Comparison of ENCODE assay signal across 13 cellular contexts in the genomic region with DNA sequence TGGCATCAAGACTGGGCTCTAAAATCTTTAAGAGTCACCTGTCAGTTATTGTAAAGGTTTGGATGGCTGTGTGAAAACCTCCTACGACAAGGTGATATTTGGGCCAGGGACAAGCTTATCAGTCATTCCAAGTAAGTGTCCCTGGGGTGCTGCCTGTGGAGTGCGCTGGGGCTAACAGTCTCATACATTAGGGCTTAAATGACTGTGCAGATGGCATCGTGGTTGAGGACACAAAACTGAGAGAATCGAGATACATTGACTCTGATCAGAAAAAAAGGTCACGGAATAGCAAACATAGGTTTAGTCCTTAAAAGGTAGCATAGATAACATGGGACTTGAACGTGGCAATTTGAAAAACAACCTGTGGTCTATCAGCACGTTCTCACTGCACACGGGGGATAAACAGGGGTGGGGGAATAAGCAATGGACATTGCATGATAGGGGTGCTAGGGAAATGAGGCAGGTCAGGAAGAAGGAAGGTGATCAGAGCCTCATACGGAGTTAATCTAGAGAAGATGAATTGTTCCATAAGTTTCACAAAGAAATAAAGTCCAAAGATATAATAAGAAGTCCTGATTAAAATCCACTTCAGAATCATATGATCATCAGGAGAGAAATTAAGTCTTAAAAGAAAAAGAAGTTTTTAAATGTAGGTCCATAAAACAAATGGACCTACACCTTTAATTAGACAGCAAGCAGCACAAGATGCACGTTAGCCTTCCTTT.
A peak's percentile ranks its signal among the peaks of the same experiment; 100 is the strongest.
DNase-seq lines count a peak whose midpoint lies in the region; ATAC-seq and TF ChIP-seq lines count a peak whose summit lies in the region.
"Had no signal": no experiment of that assay in that cellular context is flagged by ENCODE, and none has a peak within 500 bp of the region (broad histone marks: within the 10 kb centered on the region; RNA-seq: fewer than 3 reads in every experiment).

No MANE protein-coding gene starts in this region.

- TF ChIP-seq CTCF in GM12864 (IDR thresholded peaks at IDR 0.05; ENCODE audit: low read depth, low read length, missing control alignments) (no peak), glutamatergic neuron (IDR thresholded peaks at IDR 0.05; ENCODE audit: partially characterized antibody, unreplicated experiment) (no peak), progenitor cell of endocrine pancreas (IDR thresholded peaks at IDR 0.05; ENCODE audit: unreplicated experiment) (no peak)

- H3K36me3 Mint-ChIP-seq in glutamatergic neuron (ENCODE audit: unreplicated experiment) (no peaks in the 10 kb centered on the region), progenitor cell of endocrine pancreas (ENCODE audit: insufficient read depth) (no peaks in the 10 kb centered on the region)
- H3K36me3 Mint-ChIP-seq: WTC11 had no signal

- H3K4me3 Mint-ChIP-seq in glutamatergic neuron (ENCODE audit: unreplicated experiment) (peak overlapping the region; percentile 15), progenitor cell of endocrine pancreas (ENCODE audit: low read depth) (no peak overlapping the region)
- H3K4me3 Mint-ChIP-seq: WTC11 had no signal

- H3K27me3 Mint-ChIP-seq in glutamatergic neuron (ENCODE audit: unreplicated experiment) (peaks cover 7% of the 10 kb centered on the region), progenitor cell of endocrine pancreas (peaks cover 9% of the 10 kb centered on the region)

- peaks cover 4% of the 10 kb centered on the region for H3K9me3 Mint-ChIP-seq in glutamatergic neuron (ENCODE audit: unreplicated experiment)
- H3K9me3 Mint-ChIP-seq in progenitor cell of endocrine pancreas (ENCODE audit: low read depth), result no peaks in the 10 kb centered on the region
- H3K9me3 Mint-ChIP-seq: WTC11 had no signal

- DNase-seq in GM12864 (ENCODE audit: low read depth) (no peak), NCI-H524 treated with DMSO at 0.1 percent for 48 hours (lab: John Stamatoyannopoulos, UW) (peak; percentile 58), glutamatergic neuron (no peak), mesenteric fat pad (ENCODE audit: low spot score) (no peak), HPDE6-E6E7 (ENCODE audit: extremely low spot score) (no peak), progenitor cell of endocrine pancreas (ENCODE audit: low spot score, unreplicated experiment) (no peak)
- DNase-seq: cortex of kidney, NCI-H510A, trophoblast cell had no signal

- H3K27ac Mint-ChIP-seq in glutamatergic neuron (ENCODE audit: unreplicated experiment) (peak overlapping the region; percentile 37), progenitor cell of endocrine pancreas (no peak overlapping the region)
- H3K27ac Mint-ChIP-seq: WTC11 had no signal

- H3K4me1 Mint-ChIP-seq in glutamatergic neuron (ENCODE audit: low read depth, unreplicated experiment) (peaks cover 36% of the 10 kb centered on the region), progenitor cell of endocrine pancreas (ENCODE audit: low read depth) (peaks cover 51% of the 10 kb centered on the region)

- H3K4me3 ChIP-seq in GM12864 (ENCODE audit: low read depth, low read length), result peak overlapping the region; percentile 48; the same call in 1 of the 2 replicates

- peak; percentile 43 for ATAC-seq in GM18909 (IDR thresholded peaks at IDR 0.05; ENCODE audit: poor library complexity, unreplicated experiment)
- ATAC-seq in HG03521 (IDR thresholded peaks at IDR 0.05; ENCODE audit: unreplicated experiment), result no peak
- ATAC-seq: sciatic nerve had no signal
